In genomic region chr9:133693703-133694529, GRCh38 we compare ENCODE assay signal across 19 cellular contexts. TPM values are rescaled to one million over a fixed set of nuclear protein-coding genes. Genes with fewer than 3 reads are reported as not detected.
A peak's percentile ranks its signal among the peaks of the same experiment; 100 is the strongest.
DNase-seq lines count a peak whose midpoint lies in the region; ATAC-seq and TF ChIP-seq lines count a peak whose summit lies in the region.
"Had no signal": no experiment of that assay in that cellular context is flagged by ENCODE, and none has a peak within 500 bp of the region (broad histone marks: within the 10 kb centered on the region; RNA-seq: fewer than 3 reads in every experiment).

No MANE protein-coding gene starts in this region.

- H3K36me3 ChIP-seq in SJCRH30: peaks cover 3% of the 10 kb centered on the region; the same call in 1 of the 2 replicates

- H3K27me3 ChIP-seq in SJCRH30: no peaks in the 10 kb centered on the region
- no peaks in the 10 kb centered on the region for H3K27me3 ChIP-seq in right cardiac atrium (ENCODE audit: control insufficient read depth, insufficient read depth)
- H3K27me3 ChIP-seq: BLaER1 treated with 17β-estradiol and CSF1 and Interleukin-3, amounts not matched to agents 10 nM and 100 nM had no signal

- intact Hi-C loops in right cardiac atrium (cut with DNase I): no loop called here
- intact Hi-C loops in posterior vena cava (cut with DNase I): no loop called here

- TF ChIP-seq CTCF in brain (conservative IDR thresholded peaks at IDR 0.05): no peak

- no peaks in the 10 kb centered on the region for H3K36me3 Mint-ChIP-seq in brain

- peaks cover 0 to 3% (median 0%) of the 10 kb centered on the region in 5 experiments for H3K9me3 Mint-ChIP-seq in brain
- H3K9me3 Mint-ChIP-seq: CD8-positive, alpha-beta memory T cell; GM23338 had no signal

- H3K9me3 ChIP-seq in SJCRH30 (replicated peaks) (no peaks in the 10 kb centered on the region), right cardiac atrium (ENCODE audit: control insufficient read depth, low read length) (no peaks in the 10 kb centered on the region)
- H3K9me3 ChIP-seq: A549; BLaER1 treated with 17β-estradiol and CSF1 and Interleukin-3, amounts not matched to agents 10 nM and 100 nM had no signal

- H3K27ac Mint-ChIP-seq in brain: peak overlapping the region in 3 of 5 experiments; percentile 30 to 89 (median 79)
- H3K27ac Mint-ChIP-seq: GM23338 had no signal

- no peak overlapping the region for H3K4me3 ChIP-seq in SJCRH30
- no peak overlapping the region for H3K4me3 ChIP-seq in right cardiac atrium (ENCODE audit: low read length)
- H3K4me3 ChIP-seq: A549; BLaER1 treated with 17β-estradiol and CSF1 and Interleukin-3, amounts not matched to agents 10 nM and 100 nM; GM23338 had no signal

- peaks cover 39% of the 10 kb centered on the region for H3K4me1 ChIP-seq in SJCRH30
- H3K4me1 ChIP-seq in right cardiac atrium (ENCODE audit: control insufficient read depth, insufficient read depth, low read length): no peaks in the 10 kb centered on the region

- no peak overlapping the region for H3K4me3 Mint-ChIP-seq in brain
- H3K4me3 Mint-ChIP-seq: CD8-positive, alpha-beta memory T cell; GM23338 had no signal

- H3K27me3 Mint-ChIP-seq in brain: peaks cover 3% of the 10 kb centered on the region
- H3K27me3 Mint-ChIP-seq: CD8-positive, alpha-beta memory T cell had no signal

- ATAC-seq in right cardiac atrium: no peak
- ATAC-seq: A549, GM23338, HCT116 had no signal

- DNase-seq in SJCRH30 (peak; percentile 82 to 90), right cardiac atrium (peak in 2 of 3 donors; percentile 42 to 46), posterior vena cava (ENCODE audit: low spot score) (peak; percentile 55), GDM1 (lab: John Stamatoyannopoulos, UW) (no peak), NCI-H774 (lab: John Stamatoyannopoulos, UW) (no peak), NCI-H1436 (lab: John Stamatoyannopoulos, UW) (no peak)
- DNase-seq in stimulated activated CD8-positive, alpha-beta memory T cell treated with anti-CD3 and anti-CD28 coated beads, Interleukin-4, amount 100 ng/mL, for 48 hours: no peak
- DNase-seq: CD8-positive, alpha-beta memory T cell; DMS53; EL; KG1; NCI-H187; NCI-H226 had no signal

- peaks cover 32% of the 10 kb centered on the region for H3K4me1 Mint-ChIP-seq in brain

- WGBS in right cardiac atrium: 83% methylated on average over 32 of the region's 32 CpGs

- no peak overlapping the region for H3K27ac ChIP-seq in SJCRH30
- H3K27ac ChIP-seq in right cardiac atrium (ENCODE audit: low read length): no peak overlapping the region
- H3K27ac ChIP-seq: A549; BLaER1 treated with 17β-estradiol and CSF1 and Interleukin-3, amounts not matched to agents 10 nM and 100 nM had no signal

RNA-seq across cellular contexts. Expression of gene SARDH, which starts 44.2 kb away (rescaled TPM):
- total RNA-seq in SJCRH30 (2014; rRNA removed; shearing (Covaris generic)): 15.7 and 18.5 TPM in 2 replicates
- polyA plus RNA-seq in brain (ENCODE audit: insufficient read depth, low read depth, low replicate concordance) (4.7 TPM), right cardiac atrium (1.7 TPM)
- total RNA-seq in right cardiac atrium (1 to 10 TPM; 2.5 to 3.2 (median 2.8) TPM), posterior vena cava (1 to 10 TPM in 1 of 2 donors, under 1 TPM in 1; 0.62 to 1.8 TPM)

RNA-seq across cellular contexts. Expression of gene DBH, which starts 57.8 kb away (rescaled TPM):
- 2.2 and 2.5 TPM in 2 replicates for total RNA-seq in SJCRH30 (2014; rRNA removed; shearing (Covaris generic))
- polyA plus RNA-seq in brain (ENCODE audit: insufficient read depth, low read depth, low replicate concordance): 4.9 TPM
- under 1 TPM in 2 of 4 donors, not detected in 2; 0.09 to 0.14 TPM for total RNA-seq in right cardiac atrium
- 0.05 TPM for polyA plus RNA-seq in right cardiac atrium
- not detected for total RNA-seq in posterior vena cava
- total RNA-seq: CD8-positive, alpha-beta memory T cell; RPMI7951 had no signal
- polyA plus RNA-seq: A549; CD8-positive, alpha-beta memory T cell had no signal

Comparison
In these comparisons a context has a peak if more than half of its experiments do, and no peak if none do; other contexts are left out.
1. DNase-seq: peak in SJCRH30 (2 of 2), right cardiac atrium (2 of 3) and posterior vena cava (single experiment); none in GDM1 (single experiment), NCI-H774 (single experiment), NCI-H1436 (single experiment) and stimulated activated CD8-positive, alpha-beta memory T cell treated with anti-CD3 and anti-CD28 coated beads, Interleukin-4, amount 100 ng/mL, for 48 hours (single experiment).